In genomic region chr11:31509412-31510345, GRCh38 we compare ENCODE assay signal across 8 cellular contexts. TPM values are rescaled to one million over a fixed set of nuclear protein-coding genes. Genes with fewer than 3 reads are reported as not detected.
DNase-seq lines count a peak whose midpoint lies in the region; ATAC-seq and TF ChIP-seq lines count a peak whose summit lies in the region.

A gene with protein sequence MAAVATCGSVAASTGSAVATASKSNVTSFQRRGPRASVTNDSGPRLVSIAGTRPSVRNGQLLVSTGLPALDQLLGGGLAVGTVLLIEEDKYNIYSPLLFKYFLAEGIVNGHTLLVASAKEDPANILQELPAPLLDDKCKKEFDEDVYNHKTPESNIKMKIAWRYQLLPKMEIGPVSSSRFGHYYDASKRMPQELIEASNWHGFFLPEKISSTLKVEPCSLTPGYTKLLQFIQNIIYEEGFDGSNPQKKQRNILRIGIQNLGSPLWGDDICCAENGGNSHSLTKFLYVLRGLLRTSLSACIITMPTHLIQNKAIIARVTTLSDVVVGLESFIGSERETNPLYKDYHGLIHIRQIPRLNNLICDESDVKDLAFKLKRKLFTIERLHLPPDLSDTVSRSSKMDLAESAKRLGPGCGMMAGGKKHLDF (plus strand): TSS chr11:31509767. CDS start chr11:31509785, 18 bp downstream.
Gene IMMP1L, minus strand, starts transcription at chr11:31509622. Its CDS starts 46,346 bp downstream, at chr11:31463276.

- H3K27me3 ChIP-seq in DND-41 (ENCODE audit: insufficient read depth, low read length, poor library complexity), result no peaks in the 10 kb centered on the region
- no peaks in the 10 kb centered on the region for H3K27me3 ChIP-seq in GM23248 (replicated peaks; ENCODE audit: insufficient read depth)
- no peaks in the 10 kb centered on the region for H3K27me3 ChIP-seq in fibroblast of lung (ENCODE audit: control insufficient read depth, insufficient read depth, low read length)

- H3K9ac ChIP-seq in DND-41 (ENCODE audit: low read depth, low read length) (peak within 1 kb of the TSS; percentile 82), GM23248 (peak within 1 kb of the TSS; percentile 86), fibroblast of lung (ENCODE audit: insufficient read depth, low read length) (peak within 1 kb of the TSS; percentile 71)

- no peaks in the 10 kb centered on the region for H3K9me2 ChIP-seq in GM23248 (ENCODE audit: insufficient read depth)

- peak within 1 kb of the TSS; percentile 94 for H3K27ac Mint-ChIP-seq in activated T-helper 1 cell treated with anti-CD3 and anti-CD28 coated beads, Interleukin-12 subunit alpha, Interleukin-12 subunit beta, Interleukin-2, Interleukin-4 antibody, amounts not matched to agents 30 ng/mL and 10 ng/mL and 1 ng/mL, durations not matched to agents 14 hours and 24 hours and 36 hours
- H3K27ac Mint-ChIP-seq in naive thymus-derived CD8-positive, alpha-beta T cell, result peak within 1 kb of the TSS; percentile 97 to 100 (median 99)

- no peaks in the 10 kb centered on the region; the same call in 1 of the 2 replicates for H4K20me1 ChIP-seq in DND-41 (ENCODE audit: insufficient read depth, low read length)
- H4K20me1 ChIP-seq in GM23248 (ENCODE audit: insufficient read depth), result no peaks in the 10 kb centered on the region
- H4K20me1 ChIP-seq in fibroblast of lung (ENCODE audit: control insufficient read depth, extremely low read depth, insufficient read depth, low read length), result no peaks in the 10 kb centered on the region

- H3K79me2 ChIP-seq in DND-41 (ENCODE audit: insufficient read depth, low read length) (peaks cover 74% of the 10 kb centered on the region), GM23248 (ENCODE audit: insufficient read depth) (peaks cover 53% of the 10 kb centered on the region), fibroblast of lung (ENCODE audit: control insufficient read depth, insufficient read depth, low read length) (peaks cover 7% of the 10 kb centered on the region)

- H3K9me3 ChIP-seq in DND-41 (ENCODE audit: insufficient read depth, low read length, severe bottlenecking) (no peaks in the 10 kb centered on the region), GM23248 (ENCODE audit: low read depth) (no peaks in the 10 kb centered on the region), fibroblast of lung (ENCODE audit: control insufficient read depth, insufficient read depth, low read depth, low read length) (no peaks in the 10 kb centered on the region)

- H2AFZ ChIP-seq in DND-41 (ENCODE audit: low read depth, low read length) (peak within 1 kb of the TSS; percentile 99), GM23248 (peak within 1 kb of the TSS; percentile 100), fibroblast of lung (ENCODE audit: low read length) (peak within 1 kb of the TSS; percentile 94)

- ATAC-seq in DND-41 (ENCODE audit: insufficient read depth, low read depth), result peak; percentile 99
- ATAC-seq in naive thymus-derived CD8-positive, alpha-beta T cell, result peak; percentile 98

- H3K36me3 ChIP-seq in DND-41 (ENCODE audit: insufficient read depth, low read length), result peaks cover 4% of the 10 kb centered on the region; the same call in 1 of the 2 replicates
- no peaks in the 10 kb centered on the region for H3K36me3 ChIP-seq in GM23248 (ENCODE audit: low read depth)
- no peaks in the 10 kb centered on the region for H3K36me3 ChIP-seq in fibroblast of lung (ENCODE audit: control insufficient read depth, insufficient read depth, low read length)

- H3K4me3 ChIP-seq in DND-41 (ENCODE audit: low read depth in 1 of 2, low read length in 2 of 2) (peak within 1 kb of the TSS; percentile 79 to 97), GM23248 (peak within 1 kb of the TSS; percentile 99), fibroblast of lung (replicated peaks in 1 of 4; ENCODE audit: control extremely low read depth in 1 of 4, insufficient read depth in 1 of 4, low read depth in 3 of 4, low read length in 4 of 4) (peak within 1 kb of the TSS; percentile 63 to 97 (median 86))

- in situ Hi-C loops in GM23248 (cut with MboI), result no loop called here

- no peaks in the 10 kb centered on the region for H3K27me3 Mint-ChIP-seq in activated T-helper 1 cell treated with anti-CD3 and anti-CD28 coated beads, Interleukin-12 subunit alpha, Interleukin-12 subunit beta, Interleukin-2, Interleukin-4 antibody, amounts not matched to agents 30 ng/mL and 10 ng/mL and 1 ng/mL, durations not matched to agents 14 hours and 24 hours and 36 hours (ENCODE audit: insufficient read depth)
- H3K27me3 Mint-ChIP-seq in naive thymus-derived CD8-positive, alpha-beta T cell, result peaks cover 0 to 2% (median 0%) of the 10 kb centered on the region in 5 donors

- H3K4me1 Mint-ChIP-seq in activated T-helper 1 cell treated with anti-CD3 and anti-CD28 coated beads, Interleukin-12 subunit alpha, Interleukin-12 subunit beta, Interleukin-2, Interleukin-4 antibody, amounts not matched to agents 30 ng/mL and 10 ng/mL and 1 ng/mL, durations not matched to agents 14 hours and 24 hours and 36 hours (ENCODE audit: low read depth), result peaks cover 47% of the 10 kb centered on the region
- H3K4me1 Mint-ChIP-seq in naive thymus-derived CD8-positive, alpha-beta T cell, result peaks cover 12 to 66% (median 48%) of the 10 kb centered on the region in 4 donors

- H3K27ac ChIP-seq in DND-41 (ENCODE audit: low read length) (peak within 1 kb of the TSS; percentile 87), GM23248 (peak within 1 kb of the TSS; percentile 46), fibroblast of lung (ENCODE audit: insufficient read depth, low read length) (peak within 1 kb of the TSS; percentile 68)

- DNase-seq in DND-41 (peak; percentile 96), GM23248 (peak; percentile 98), Kasumi-1 (lab: John Stamatoyannopoulos, UW) (peak; percentile 98), RPMI7951 (ENCODE audit: low read depth) (peak; percentile 92), fibroblast of lung (ENCODE audit: low read depth in 2 of 2) (peak; percentile 94 to 96)
- DNase-seq in activated T-helper 1 cell treated with anti-CD3 and anti-CD28 coated beads, Interleukin-12 subunit alpha, Interleukin-12 subunit beta, Interleukin-2, Interleukin-4 antibody, amounts not matched to agents 30 ng/mL and 10 ng/mL and 1 ng/mL, durations not matched to agents 14 hours and 24 hours and 36 hours (ENCODE audit: low spot score), result peak; percentile 94
- peak; percentile 83 to 98 (median 96) for DNase-seq in naive thymus-derived CD8-positive, alpha-beta T cell
- DNase-seq in stimulated activated naive CD4-positive, alpha-beta T cell (lab: John Stamatoyannopoulos, UW), result peak; percentile 91 to 96 (median 94)

- no peak for TF ChIP-seq CTCF in DND-41 (IDR thresholded peaks at IDR 0.05; ENCODE audit: borderline replicate concordance, extremely low read depth, low read length, poor library complexity, severe bottlenecking)
- no peak for TF ChIP-seq CTCF in fibroblast of lung (conservative IDR thresholded peaks at IDR 0.05 in 1 of 2, IDR thresholded peaks at IDR 0.05 in 1 of 2; ENCODE audit: low read depth in 1 of 2, low read length in 2 of 2)

- intact Hi-C loops in activated T-helper 1 cell treated with anti-CD3 and anti-CD28 coated beads, Interleukin-12 subunit alpha, Interleukin-12 subunit beta, Interleukin-2, Interleukin-4 antibody, amounts not matched to agents 30 ng/mL and 10 ng/mL and 1 ng/mL, durations not matched to agents 14 hours and 24 hours and 36 hours (cut with micrococcal nuclease), result loop anchor here (1.0 to 5.0 kb wide), 5 partner anchors 140 to 1383 kb away; partner anchors contain the start of genes ARL14EP, DCDC1, DNAJC24 and EIF3M

- WGBS in GM23248 (ENCODE audit: low coverage in 1 of 2, low lambda C conversion rate in 2 of 2, missing lambda C conversion rate in 2 of 2), 2 experiments, result 1% methylated on average over 47 of the region's 47 CpGs

- no peaks in the 10 kb centered on the region for H3K9me3 Mint-ChIP-seq in activated T-helper 1 cell treated with anti-CD3 and anti-CD28 coated beads, Interleukin-12 subunit alpha, Interleukin-12 subunit beta, Interleukin-2, Interleukin-4 antibody, amounts not matched to agents 30 ng/mL and 10 ng/mL and 1 ng/mL, durations not matched to agents 14 hours and 24 hours and 36 hours
- no peaks in the 10 kb centered on the region for H3K9me3 Mint-ChIP-seq in naive thymus-derived CD8-positive, alpha-beta T cell

- H3K4me1 ChIP-seq in DND-41 (ENCODE audit: insufficient read depth, low read length) (peaks cover 37% of the 10 kb centered on the region), GM23248 (ENCODE audit: insufficient read depth) (peaks cover 9% of the 10 kb centered on the region; the same call in 1 of the 2 replicates), fibroblast of lung (ENCODE audit: control insufficient read depth, extremely low read depth, insufficient read depth, low read length) (no peaks in the 10 kb centered on the region)

- no peaks in the 10 kb centered on the region for H3F3A ChIP-seq in GM23248 (ENCODE audit: insufficient read depth)

- H3K36me3 Mint-ChIP-seq in activated T-helper 1 cell treated with anti-CD3 and anti-CD28 coated beads, Interleukin-12 subunit alpha, Interleukin-12 subunit beta, Interleukin-2, Interleukin-4 antibody, amounts not matched to agents 30 ng/mL and 10 ng/mL and 1 ng/mL, durations not matched to agents 14 hours and 24 hours and 36 hours (ENCODE audit: low read depth), result peaks cover 6% of the 10 kb centered on the region
- peaks cover 0 to 10% (median 9%) of the 10 kb centered on the region in 3 donors for H3K36me3 Mint-ChIP-seq in naive thymus-derived CD8-positive, alpha-beta T cell

- peak within 1 kb of the TSS; percentile 99 for H3K4me3 Mint-ChIP-seq in activated T-helper 1 cell treated with anti-CD3 and anti-CD28 coated beads, Interleukin-12 subunit alpha, Interleukin-12 subunit beta, Interleukin-2, Interleukin-4 antibody, amounts not matched to agents 30 ng/mL and 10 ng/mL and 1 ng/mL, durations not matched to agents 14 hours and 24 hours and 36 hours
- H3K4me3 Mint-ChIP-seq in naive thymus-derived CD8-positive, alpha-beta T cell, result peak within 1 kb of the TSS; percentile 95 to 99 (median 98)

- POLR2A ChIA-PET in naive thymus-derived CD8-positive, alpha-beta T cell (lab: Charles Lee), result no interaction called here

- peak within 1 kb of the TSS; percentile 70 for H3K4me2 ChIP-seq in DND-41 (ENCODE audit: insufficient read depth, low read length)
- H3K4me2 ChIP-seq in GM23248 (ENCODE audit: unreplicated experiment), result peak within 1 kb of the TSS; percentile 95
- peak within 1 kb of the TSS; percentile 94 for H3K4me2 ChIP-seq in fibroblast of lung (ENCODE audit: extremely low read depth, insufficient read depth, low read length)

RNA-seq across cellular contexts. Expression of the first gene that starts in this region (rescaled TPM):
- total RNA-seq in GM23248 (2014; rRNA removed; shearing (Covaris generic)), result 11.8 and 20.1 TPM in 2 replicates
- polyA plus RNA-seq in GM23248 (2016; fragmentation: Nextera tagmentation; extraction: Ambion mirVana), result 15.9 and 16.2 TPM in 2 replicates
- 34.1 and 41.5 TPM in 2 replicates for total RNA-seq in RPMI7951 (2014; rRNA removed; shearing (Covaris generic))
- total RNA-seq in activated T-helper 1 cell treated with anti-CD3 and anti-CD28 coated beads, Interleukin-12 subunit alpha, Interleukin-12 subunit beta, Interleukin-2, Interleukin-4 antibody, amounts not matched to agents 30 ng/mL and 10 ng/mL and 1 ng/mL, durations not matched to agents 14 hours and 24 hours and 36 hours, result 15.1 and 17.3 TPM in 2 replicates
- total RNA-seq in fibroblast of lung, result 11.7 and 12.1 TPM in 2 replicates
- 13.1 and 13.7 TPM in 2 replicates for polyA plus RNA-seq in fibroblast of lung
- polyA plus RNA-seq in fibroblast of lung (2012), result 10.4 and 11.1 TPM in 2 replicates
- 3.7 and 5.1 TPM in 2 replicates for polyA minus RNA-seq in fibroblast of lung (ENCODE audit: low replicate concordance)
- total RNA-seq in naive thymus-derived CD8-positive, alpha-beta T cell, result 10 to 100 TPM; 23.0 to 23.8 TPM
- 10 to 100 TPM; 17.8 to 25.5 (median 22.2) TPM for polyA plus RNA-seq in naive thymus-derived CD8-positive, alpha-beta T cell

RNA-seq across cellular contexts. Expression of gene IMMP1L, which starts in this region (rescaled TPM):
- 6.6 and 8.8 TPM in 2 replicates for total RNA-seq in GM23248 (2014; rRNA removed; shearing (Covaris generic))
- polyA plus RNA-seq in GM23248 (2016; fragmentation: Nextera tagmentation; extraction: Ambion mirVana), result 16.9 and 19.9 TPM in 2 replicates
- total RNA-seq in RPMI7951 (2014; rRNA removed; shearing (Covaris generic)), result 98.1 and 130 TPM in 2 replicates
- 22.3 and 24.6 TPM in 2 replicates for total RNA-seq in activated T-helper 1 cell treated with anti-CD3 and anti-CD28 coated beads, Interleukin-12 subunit alpha, Interleukin-12 subunit beta, Interleukin-2, Interleukin-4 antibody, amounts not matched to agents 30 ng/mL and 10 ng/mL and 1 ng/mL, durations not matched to agents 14 hours and 24 hours and 36 hours
- total RNA-seq in fibroblast of lung, result 5.4 and 10.2 TPM in 2 replicates
- polyA plus RNA-seq in fibroblast of lung, result 22.2 and 24.8 TPM in 2 replicates
- 12.6 and 12.9 TPM in 2 replicates for polyA plus RNA-seq in fibroblast of lung (2012)
- 0.39 and 6.7 TPM in 2 replicates for polyA minus RNA-seq in fibroblast of lung (ENCODE audit: low replicate concordance)
- total RNA-seq in naive thymus-derived CD8-positive, alpha-beta T cell, result 10 to 100 TPM; 20.4 to 26.7 TPM
- polyA plus RNA-seq in naive thymus-derived CD8-positive, alpha-beta T cell, result 10 to 100 TPM; 61.7 to 81.4 (median 80.3) TPM

Comparison
In these comparisons a context has a peak if more than half of its experiments do, and no peak if none do; other contexts are left out.
1. Peak in every context shown above with its lines: DNase-seq, ATAC-seq, H3K4me3 ChIP-seq and H3K27ac ChIP-seq.